In genomic region chr15:38182900-38183299, GRCh38 we compare ENCODE assay signal across 17 cellular contexts.
A peak's percentile ranks its signal among the peaks of the same experiment; 100 is the strongest.
DNase-seq lines count a peak whose midpoint lies in the region; TF ChIP-seq lines count a peak whose summit lies in the region.
"Had no signal": no experiment of that assay in that cellular context is flagged by ENCODE, and none has a peak within 500 bp of the region (broad histone marks: within the 10 kb centered on the region; RNA-seq: fewer than 3 reads in every experiment).

No MANE protein-coding gene starts in this region.

- no peak overlapping the region for H3K4me2 ChIP-seq in osteoblast (ENCODE audit: insufficient read depth, low read length)
- H3K4me2 ChIP-seq: GM23338 had no signal

- DNase-seq in Ammon's horn (ENCODE audit: low spot score) (peak; percentile 31), DMS53 (lab: John Stamatoyannopoulos, UW) (peak; percentile 39), inferior parietal cortex (ENCODE audit: extremely low spot score) (peak; percentile 59), osteoblast (ENCODE audit: insufficient read length, low spot score, missing footprints) (no peak), T-helper 9 cell (no peak), coronary artery (ENCODE audit: low spot score) (no peak), NCI-H82 treated with DMSO at 0.1 percent for 48 hours (lab: John Stamatoyannopoulos, UW; ENCODE audit: unreplicated experiment) (no peak), GM19238 (ENCODE audit: insufficient read length, low spot score) (no peak)
- DNase-seq: ACHN; Caco-2; CD4-positive, alpha-beta T cell; DMS79 treated with DMSO at 0.1 percent for 48 hours; HCEC 1CT had no signal

- H3K27me3 ChIP-seq in osteoblast (ENCODE audit: insufficient read depth, low read length) = peaks cover 4% of the 10 kb centered on the region

- no peaks in the 10 kb centered on the region for H3K36me3 ChIP-seq in osteoblast (ENCODE audit: insufficient read depth, low read length)

- no peak overlapping the region for H3K27ac ChIP-seq in osteoblast (ENCODE audit: low read depth, low read length)
- H3K27ac ChIP-seq in coronary artery = no peak overlapping the region
- H3K27ac ChIP-seq: C4-2B, HL-60 had no signal

- H4K20me1 ChIP-seq in osteoblast (ENCODE audit: insufficient read depth, low read length) = no peaks in the 10 kb centered on the region

- no peaks in the 10 kb centered on the region for H3K9me3 ChIP-seq in osteoblast (ENCODE audit: low read depth, low read length)
- H3K9me3 ChIP-seq: Caco-2 had no signal

- H3K4me3 ChIP-seq in osteoblast (ENCODE audit: insufficient read depth, low read length) (no peak overlapping the region), coronary artery (no peak overlapping the region)
- H3K4me3 ChIP-seq: GM12878, GM23338 had no signal

- no peak for TF ChIP-seq CTCF in osteoblast (IDR thresholded peaks at IDR 0.05; ENCODE audit: extremely low read depth, low read depth, low read length)
- no peak for TF ChIP-seq CTCF in coronary artery (IDR thresholded peaks at IDR 0.05)

- H3K79me2 ChIP-seq in osteoblast (ENCODE audit: insufficient read depth, low read length) = no peaks in the 10 kb centered on the region

- H2AFZ ChIP-seq in osteoblast (ENCODE audit: low read length) = peak overlapping the region; percentile 4
- H2AFZ ChIP-seq: GM23338 had no signal

- no peaks in the 10 kb centered on the region for H3K4me1 ChIP-seq in osteoblast (ENCODE audit: insufficient read depth, low read length)
- H3K4me1 ChIP-seq: Caco-2 had no signal

Comparison
In these comparisons a context has a peak if more than half of its experiments do, and no peak if none do; other contexts are left out.
1. DNase-seq: peak in Ammon's horn (single experiment), DMS53 (single experiment) and inferior parietal cortex (single experiment); none in osteoblast (single experiment), T-helper 9 cell (single experiment), coronary artery (single experiment), NCI-H82 treated with DMSO at 0.1 percent for 48 hours (single experiment) and GM19238 (single experiment).